19 cellular contexts compared by ENCODE assay signal in the genomic region with DNA sequence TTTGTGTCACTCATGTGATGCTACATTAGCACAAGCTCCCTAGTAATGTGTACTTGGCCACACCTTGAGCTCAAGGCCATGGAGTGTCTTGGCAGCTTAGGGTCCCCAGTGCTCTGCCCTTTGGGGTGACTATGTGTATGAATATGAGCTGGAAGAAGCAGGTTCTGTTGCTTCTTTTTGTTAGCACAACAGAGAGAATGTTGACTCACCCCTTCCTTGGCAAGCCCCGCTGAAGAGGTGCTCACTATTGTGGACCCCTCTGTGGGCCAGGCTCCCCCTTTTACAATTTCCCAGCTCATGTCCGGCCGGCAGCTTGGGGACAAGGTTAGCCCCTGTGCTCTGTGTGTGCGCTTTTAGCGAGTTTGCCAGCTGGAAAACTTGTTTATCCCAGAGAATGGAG. TPM values are rescaled to one million over a fixed set of nuclear protein-coding genes. Genes with fewer than 3 reads are reported as not detected.
DNase-seq lines count a peak whose midpoint lies in the region; ATAC-seq and TF ChIP-seq lines count a peak whose summit lies in the region.
"Had no signal": no experiment of that assay in that cellular context is flagged by ENCODE, and none has a peak within 500 bp of the region (broad histone marks: within the 10 kb centered on the region; RNA-seq: fewer than 3 reads in every experiment).

No MANE protein-coding gene starts in this region.

- no peaks in the 10 kb centered on the region for H3K9me3 ChIP-seq in naive thymus-derived CD4-positive, alpha-beta T cell (ENCODE audit: control insufficient read depth in 2 of 3, low read length in 3 of 3)
- H3K9me3 ChIP-seq in transverse colon: no peaks in the 10 kb centered on the region
- H3K9me3 ChIP-seq: sigmoid colon, tibial nerve had no signal

- no peaks in the 10 kb centered on the region for H3K36me3 ChIP-seq in naive thymus-derived CD4-positive, alpha-beta T cell (ENCODE audit: control insufficient read depth in 2 of 3, insufficient read depth in 3 of 3, low read length in 3 of 3)
- no peaks in the 10 kb centered on the region for H3K36me3 ChIP-seq in transverse colon

- H3K36me3 Mint-ChIP-seq in activated naive CD4-positive, alpha-beta T cell treated with anti-CD3 and anti-CD28 coated beads, Interleukin-2, amount 50 U/mL, for 72 hours: peaks cover 5 to 17% of the 10 kb centered on the region in 2 donors
- H3K36me3 Mint-ChIP-seq in activated naive CD8-positive, alpha-beta T cell treated with anti-CD3 and anti-CD28 coated beads, Interleukin-2, amount 10 ng/mL, durations not matched to agents 7 days and 5 days: peaks cover 24% of the 10 kb centered on the region
- peaks cover 0 to 19% (median 9%) of the 10 kb centered on the region in 5 donors for H3K36me3 Mint-ChIP-seq in naive thymus-derived CD4-positive, alpha-beta T cell
- H3K36me3 Mint-ChIP-seq in Calu3 (ENCODE audit: insufficient read depth, unreplicated experiment): peaks cover 4% of the 10 kb centered on the region

- in situ Hi-C loops in transverse colon (cut with MboI; ENCODE audit: low pct_ligation_motif_present in 1 of 4, low pct_unique_long_range_greater_than_20kb in 1 of 4, low sequenced_read_pairs in 3 of 4): no loop called here

- no TSS peak for BruUV-seq in Calu3 (replicated peaks; lab: Mats Ljungman, UMichigan)

- no peak for TF ChIP-seq CTCF in transverse colon (IDR thresholded peaks at IDR 0.05)
- no peak for TF ChIP-seq CTCF in Calu3 (IDR thresholded peaks at IDR 0.05; ENCODE audit: unreplicated experiment)

- H3K27me3 ChIP-seq in naive thymus-derived CD4-positive, alpha-beta T cell (ENCODE audit: control insufficient read depth in 2 of 2, insufficient read depth in 2 of 2, low read length in 2 of 2): no peaks in the 10 kb centered on the region
- H3K27me3 ChIP-seq in transverse colon: no peaks in the 10 kb centered on the region
- H3K27me3 ChIP-seq: sigmoid colon, tibial nerve had no signal

- H3K27ac ChIP-seq in naive thymus-derived CD4-positive, alpha-beta T cell (ENCODE audit: low read depth, low read length): peak overlapping the region; percentile 69
- peak overlapping the region; percentile 48 to 55 (median 49) for H3K27ac ChIP-seq in transverse colon
- H3K27ac ChIP-seq: sigmoid colon, tibial nerve had no signal

- H3K27me3 Mint-ChIP-seq in activated naive CD8-positive, alpha-beta T cell treated with anti-CD3 and anti-CD28 coated beads, Interleukin-2, amount 10 ng/mL, durations not matched to agents 7 days and 5 days: no peaks in the 10 kb centered on the region
- H3K27me3 Mint-ChIP-seq in naive thymus-derived CD4-positive, alpha-beta T cell: no peaks in the 10 kb centered on the region
- H3K27me3 Mint-ChIP-seq in Calu3 (ENCODE audit: unreplicated experiment): no peaks in the 10 kb centered on the region

- H3K4me1 ChIP-seq in naive thymus-derived CD4-positive, alpha-beta T cell (ENCODE audit: control insufficient read depth in 2 of 2, insufficient read depth in 2 of 2, low read length in 2 of 2): peaks cover 25 to 55% of the 10 kb centered on the region in 2 donors
- H3K4me1 ChIP-seq in transverse colon: peaks cover 0 to 15% (median 7%) of the 10 kb centered on the region in 4 donors

- no peak overlapping the region for H3K4me3 ChIP-seq in naive thymus-derived CD4-positive, alpha-beta T cell (ENCODE audit: low read length)
- no peak overlapping the region for H3K4me3 ChIP-seq in transverse colon
- H3K4me3 ChIP-seq: GM12878, sigmoid colon, tibial nerve had no signal

- intact Hi-C loops in naive thymus-derived CD4-positive, alpha-beta T cell (cut with micrococcal nuclease): loop anchor here (5.0 to 10.0 kb wide), 3 partner anchors 135 to 310 kb away; a partner anchor contains a TSS
- intact Hi-C loops in transverse colon (cut with DNase I; ENCODE audit: low total_unique reads): no loop called here
- intact Hi-C loops in Calu3 (cut with micrococcal nuclease; ENCODE audit: unreplicated experiment): loop anchor here (5.0 kb wide), 1 partner anchor 430 kb away; no protein-coding TSS in a partner anchor

- DNase-seq in activated naive CD4-positive, alpha-beta T cell treated with anti-CD3 and anti-CD28 coated beads, Interleukin-2, amount 50 U/mL, for 72 hours (ENCODE audit: low spot score in 2 of 2): no peak
- no peak for DNase-seq in activated naive CD4-positive, alpha-beta T cell (lab: John Stamatoyannopoulos, UW)
- no peak for DNase-seq in activated naive CD8-positive, alpha-beta T cell treated with anti-CD3 and anti-CD28 coated beads, Interleukin-2, amount 10 ng/mL, durations not matched to agents 7 days and 5 days
- no peak for DNase-seq in naive thymus-derived CD4-positive, alpha-beta T cell
- DNase-seq in transverse colon: no peak
- DNase-seq in Calu3: no peak
- no peak for DNase-seq in HK-2 (ENCODE audit: unreplicated experiment)
- DNase-seq: activated CD4-positive, alpha-beta T cell treated with anti-CD3 and anti-CD28 coated beads, Interleukin-2, amount 50 U/mL, for 1 hour; amygdala; dermis blood vessel endothelial cell; immature natural killer cell; KG1; MV-4-11; NCI-H1694 treated with DMSO at 0.1 percent for 48 hours; NCI-H82; sigmoid colon had no signal

- CTCF ChIA-PET in naive thymus-derived CD4-positive, alpha-beta T cell (lab: Charles Lee): interaction anchor here (0.5 to 13.7 kb wide), 12 partner anchors 8 to 642 kb away, joined by 3 to 379 read pairs (median 4); no protein-coding TSS in a partner anchor
- CTCF ChIA-PET in Calu3 (lab: Charles Lee): no interaction called here

- no peak for TF ChIP-seq EP300 in transverse colon (IDR thresholded peaks at IDR 0.05; ENCODE audit: low read depth)

- WGBS in transverse colon (ENCODE audit: low coverage in 1 of 2), 2 donors: 79% methylated on average over 5 of the region's 5 CpGs; no CpG with 5 or more reads in 1 of the 2 donors

- no peak for TF ChIP-seq POLR2A in transverse colon (IDR thresholded peaks at IDR 0.05)

- H3K27ac Mint-ChIP-seq in activated naive CD4-positive, alpha-beta T cell treated with anti-CD3 and anti-CD28 coated beads, Interleukin-2, amount 50 U/mL, for 72 hours: peak overlapping the region; percentile 30 to 60
- H3K27ac Mint-ChIP-seq in activated naive CD8-positive, alpha-beta T cell treated with anti-CD3 and anti-CD28 coated beads, Interleukin-2, amount 10 ng/mL, durations not matched to agents 7 days and 5 days: peak overlapping the region; percentile 47
- H3K27ac Mint-ChIP-seq in naive thymus-derived CD4-positive, alpha-beta T cell: peak overlapping the region; percentile 24 to 99 (median 92)
- H3K27ac Mint-ChIP-seq in Calu3 (ENCODE audit: unreplicated experiment): no peak overlapping the region

- H3K9me3 Mint-ChIP-seq in activated naive CD4-positive, alpha-beta T cell treated with anti-CD3 and anti-CD28 coated beads, Interleukin-2, amount 50 U/mL, for 72 hours: no peaks in the 10 kb centered on the region
- H3K9me3 Mint-ChIP-seq in activated naive CD8-positive, alpha-beta T cell treated with anti-CD3 and anti-CD28 coated beads, Interleukin-2, amount 10 ng/mL, durations not matched to agents 7 days and 5 days: no peaks in the 10 kb centered on the region
- no peaks in the 10 kb centered on the region for H3K9me3 Mint-ChIP-seq in naive thymus-derived CD4-positive, alpha-beta T cell
- H3K9me3 Mint-ChIP-seq in Calu3 (ENCODE audit: low read depth, unreplicated experiment): no peaks in the 10 kb centered on the region
- H3K9me3 Mint-ChIP-seq: immature natural killer cell had no signal

- POLR2A ChIA-PET in activated naive CD8-positive, alpha-beta T cell treated with anti-CD3 and anti-CD28 coated beads, Interleukin-2, amount 10 ng/mL, durations not matched to agents 7 days and 5 days (lab: Charles Lee): interaction anchor here (0.9 to 1.1 kb wide), 3 partner anchors 17 to 41 kb away, joined by 3 to 5 read pairs (median 4); no protein-coding TSS in a partner anchor
- POLR2A ChIA-PET in naive thymus-derived CD4-positive, alpha-beta T cell (lab: Charles Lee): interaction anchor here (0.6 to 3.7 kb wide), 8 partner anchors 12 to 134 kb away, joined by 3 to 41 read pairs (median 4); no protein-coding TSS in a partner anchor

- peaks cover 49% of the 10 kb centered on the region for H3K4me1 Mint-ChIP-seq in activated naive CD8-positive, alpha-beta T cell treated with anti-CD3 and anti-CD28 coated beads, Interleukin-2, amount 10 ng/mL, durations not matched to agents 7 days and 5 days
- peaks cover 51 to 86% (median 83%) of the 10 kb centered on the region in 7 donors for H3K4me1 Mint-ChIP-seq in naive thymus-derived CD4-positive, alpha-beta T cell
- peaks cover 9% of the 10 kb centered on the region for H3K4me1 Mint-ChIP-seq in Calu3 (ENCODE audit: low read depth, unreplicated experiment)

- no peak for ATAC-seq in activated naive CD4-positive, alpha-beta T cell treated with anti-CD3 and anti-CD28 coated beads, Interleukin-2, amount 50 U/mL, for 72 hours
- ATAC-seq in activated naive CD8-positive, alpha-beta T cell treated with anti-CD3 and anti-CD28 coated beads, Interleukin-2, amount 10 ng/mL, durations not matched to agents 7 days and 5 days (ENCODE audit: low read depth): no peak
- ATAC-seq in naive thymus-derived CD4-positive, alpha-beta T cell: no peak
- ATAC-seq in HG03571 (IDR thresholded peaks at IDR 0.05; ENCODE audit: unreplicated experiment): no peak
- ATAC-seq: GM12878 had no signal

- no peak overlapping the region for H3K4me3 Mint-ChIP-seq in activated naive CD8-positive, alpha-beta T cell treated with anti-CD3 and anti-CD28 coated beads, Interleukin-2, amount 10 ng/mL, durations not matched to agents 7 days and 5 days
- peak overlapping the region in 7 of 10 donors; percentile 12 to 78 (median 51) for H3K4me3 Mint-ChIP-seq in naive thymus-derived CD4-positive, alpha-beta T cell
- no peak overlapping the region for H3K4me3 Mint-ChIP-seq in Calu3 (ENCODE audit: low read depth, unreplicated experiment)
- H3K4me3 Mint-ChIP-seq: immature natural killer cell had no signal

RNA-seq across cellular contexts. Expression of a gene that starts 48.1 kb away (rescaled TPM):
- 10 to 100 TPM; 63.2 to 94.8 TPM for total RNA-seq in activated naive CD4-positive, alpha-beta T cell treated with anti-CD3 and anti-CD28 coated beads, Interleukin-2, amount 50 U/mL, for 72 hours
- total RNA-seq in activated naive CD8-positive, alpha-beta T cell treated with anti-CD3 and anti-CD28 coated beads, Interleukin-2, amount 10 ng/mL, durations not matched to agents 7 days and 5 days: 100 to 1,000 TPM; 114 to 132 TPM
- total RNA-seq in naive thymus-derived CD4-positive, alpha-beta T cell: 100 to 1,000 TPM in 4 of 5 experiments, 10 to 100 TPM in 1; 61.6 to 252 (median 213) TPM
- polyA plus RNA-seq in naive thymus-derived CD4-positive, alpha-beta T cell: 10 to 100 TPM; 25.8 to 41.0 TPM
- total RNA-seq in transverse colon (100 to 1,000 TPM in 1 of 4 donors, 10 to 100 TPM in 3; 55.7 to 166 (median 91.5) TPM), Calu3 (2022) (26.5 and 28.4 TPM in 2 replicates)

Comparison
In these comparisons a context has a peak if more than half of its experiments do, and no peak if none do; other contexts are left out.
1. H3K4me3 Mint-ChIP-seq: peak in naive thymus-derived CD4-positive, alpha-beta T cell (7 of 10); none in activated naive CD8-positive, alpha-beta T cell treated with anti-CD3 and anti-CD28 coated beads, Interleukin-2, amount 10 ng/mL, durations not matched to agents 7 days and 5 days (single experiment) and Calu3 (single experiment).